ENCODE assay signal across 17 cellular contexts in genomic region chr1:231993968-231994455, GRCh38.
DNase-seq lines count a peak whose midpoint lies in the region; ATAC-seq, FAIRE-seq and TF ChIP-seq lines count a peak whose summit lies in the region.
"Had no signal": no experiment of that assay in that cellular context is flagged by ENCODE, and none has a peak within 500 bp of the region (broad histone marks: within the 10 kb centered on the region; RNA-seq: fewer than 3 reads in every experiment).

No MANE protein-coding gene starts in this region.

- no peak overlapping the region for H2BK12ac ChIP-seq in trophoblast cell (ENCODE audit: low read length)

- no peaks in the 10 kb centered on the region for H3K9me3 ChIP-seq in breast epithelium
- H3K9me3 ChIP-seq in mucosa of descending colon, result no peaks in the 10 kb centered on the region
- no peaks in the 10 kb centered on the region for H3K9me3 ChIP-seq in trophoblast cell (ENCODE audit: insufficient read depth, low read depth, low read length)
- H3K9me3 ChIP-seq in left ventricle myocardium inferior (replicated peaks), result no peaks in the 10 kb centered on the region
- H3K9me3 ChIP-seq: BLaER1 had no signal

- no peak overlapping the region for H2AFZ ChIP-seq in trophoblast cell (ENCODE audit: insufficient read depth, low read length, poor library complexity)

- no peak for TF ChIP-seq POLR2A in breast epithelium (IDR thresholded peaks at IDR 0.05)

- H3K36me3 Mint-ChIP-seq in MCF 10A (ENCODE audit: insufficient read depth, unreplicated experiment), result no peaks in the 10 kb centered on the region

- POLR2A ChIA-PET in MCF 10A (lab: Yijun Ruan, JAX), result interaction anchor here (1.0 to 1.1 kb wide), 6 partner anchors 27 to 635 kb away, joined by 3 to 5 read pairs (median 3); partner anchors contain the start of gene SIPA1L2

- no peaks in the 10 kb centered on the region for H3K4me1 ChIP-seq in breast epithelium
- no peaks in the 10 kb centered on the region for H3K4me1 ChIP-seq in foreskin keratinocyte
- no peaks in the 10 kb centered on the region for H3K4me1 ChIP-seq in mucosa of descending colon (ENCODE audit: low read depth)
- no peaks in the 10 kb centered on the region for H3K4me1 ChIP-seq in trophoblast cell (ENCODE audit: control insufficient read depth in 1 of 2, insufficient read depth in 2 of 2, low read length in 2 of 2)
- H3K4me1 ChIP-seq in left ventricle myocardium inferior, result peaks cover 10% of the 10 kb centered on the region
- H3K4me1 ChIP-seq: BLaER1 had no signal

- H3K4me3 ChIP-seq in breast epithelium (no peak overlapping the region), mucosa of descending colon (no peak overlapping the region), trophoblast cell (ENCODE audit: low read depth, low read length) (no peak overlapping the region), left ventricle myocardium inferior (no peak overlapping the region)
- H3K4me3 ChIP-seq: BLaER1, GM12878 had no signal

- no peak overlapping the region for H2BK5ac ChIP-seq in trophoblast cell (ENCODE audit: low read depth, low read length, poor library complexity)

- DNase-seq in MCF 10A (ENCODE audit: unreplicated experiment) (peak; percentile 39), breast epithelium (ENCODE audit: low spot score in 2 of 2) (no peak), foreskin keratinocyte (peak; percentile 11 to 35), mucosa of descending colon (no peak), urothelium cell line (ENCODE audit: low spot score) (peak; percentile 10), trophoblast cell (no peak), left ventricle myocardium inferior (no peak)
- DNase-seq: AML-193; CD8-positive, alpha-beta memory T cell had no signal

- BruUV-seq in MCF 10A (replicated peaks; lab: Mats Ljungman, UMichigan), result no TSS peak

- H3K4me1 Mint-ChIP-seq in MCF 10A (ENCODE audit: insufficient read depth, unreplicated experiment), result peaks cover 9% of the 10 kb centered on the region
- H3K4me1 Mint-ChIP-seq: CD8-positive, alpha-beta memory T cell had no signal

- H3K23ac ChIP-seq in trophoblast cell (ENCODE audit: low read length), result no peak overlapping the region

- WGBS in trophoblast cell (ENCODE audit: extremely low coverage, insufficient coverage, insufficient read length), result no CpG with 5 or more reads among the region's 2 CpGs

- intact Hi-C loops in MCF 10A (cut with micrococcal nuclease) (no loop called here), breast epithelium (cut with DNase I; ENCODE audit: low total_unique reads) (no loop called here), mucosa of descending colon (cut with DNase I, micrococcal nuclease) (no loop called here), left ventricle myocardium inferior (cut with micrococcal nuclease) (no loop called here)

- H3K18ac ChIP-seq in trophoblast cell (ENCODE audit: low read length), result no peak overlapping the region

- H3K79me1 ChIP-seq in trophoblast cell (ENCODE audit: low read length), result no peaks in the 10 kb centered on the region

- H3K27me3 ChIP-seq in breast epithelium, result no peaks in the 10 kb centered on the region
- no peaks in the 10 kb centered on the region for H3K27me3 ChIP-seq in foreskin keratinocyte
- no peaks in the 10 kb centered on the region for H3K27me3 ChIP-seq in trophoblast cell (ENCODE audit: insufficient read depth, low read length)
- H3K27me3 ChIP-seq in left ventricle myocardium inferior (ENCODE audit: low read depth), result no peaks in the 10 kb centered on the region
- H3K27me3 ChIP-seq: BLaER1 had no signal

- CTCF ChIA-PET in MCF 10A (lab: Yijun Ruan, JAX), result no interaction called here

- H3K4me3 Mint-ChIP-seq in MCF 10A (ENCODE audit: unreplicated experiment), result no peak overlapping the region
- H3K4me3 Mint-ChIP-seq: CD8-positive, alpha-beta memory T cell had no signal

- no peak overlapping the region for H2AK5ac ChIP-seq in trophoblast cell (ENCODE audit: low read length)

- H3K27ac Mint-ChIP-seq in MCF 10A (ENCODE audit: low read depth, unreplicated experiment), result peak overlapping the region; percentile 76

- no peak overlapping the region for H3K4me2 ChIP-seq in trophoblast cell (ENCODE audit: low read length)
- H3K4me2 ChIP-seq: BLaER1 had no signal

- H3K27me3 Mint-ChIP-seq in MCF 10A (ENCODE audit: insufficient read depth, unreplicated experiment), result no peaks in the 10 kb centered on the region

- H3K79me2 ChIP-seq in trophoblast cell (ENCODE audit: control insufficient read depth, insufficient read depth, low read length, poor library complexity), result no peaks in the 10 kb centered on the region

- H3K4ac ChIP-seq in trophoblast cell (ENCODE audit: low read depth, low read length), result no peak overlapping the region

- no peak overlapping the region for H3K14ac ChIP-seq in trophoblast cell (ENCODE audit: low read length)

- H3K9ac ChIP-seq in trophoblast cell (ENCODE audit: low read length), result no peak overlapping the region
- H3K9ac ChIP-seq: BLaER1 had no signal

- no peak overlapping the region for H4K91ac ChIP-seq in trophoblast cell (ENCODE audit: low read depth, low read length)

- H3K36me3 ChIP-seq in breast epithelium (no peaks in the 10 kb centered on the region), mucosa of descending colon (ENCODE audit: low read depth) (no peaks in the 10 kb centered on the region), trophoblast cell (ENCODE audit: control insufficient read depth in 1 of 2, insufficient read depth in 2 of 2, low read length in 2 of 2) (peaks cover 0 to 2% of the 10 kb centered on the region in 2 experiments), left ventricle myocardium inferior (no peaks in the 10 kb centered on the region)
- H3K36me3 ChIP-seq: BLaER1 had no signal

- H4K12ac ChIP-seq in trophoblast cell (ENCODE audit: low read depth, low read length), result no peak overlapping the region

- H3K27ac ChIP-seq in breast epithelium (no peak overlapping the region), foreskin keratinocyte (no peak overlapping the region), trophoblast cell (ENCODE audit: low read depth, low read length) (no peak overlapping the region), left ventricle myocardium inferior (replicated peaks) (no peak overlapping the region)
- H3K27ac ChIP-seq: 22Rv1, BLaER1, HL-60 had no signal

- H2BK120ac ChIP-seq in trophoblast cell (ENCODE audit: insufficient read depth, low read length, poor library complexity), result no peak overlapping the region

- no peak overlapping the region for H4K8ac ChIP-seq in trophoblast cell (ENCODE audit: low read depth, low read length)

- ATAC-seq in foreskin keratinocyte, result peak; percentile 57
- peak; percentile 20 for ATAC-seq in mucosa of descending colon
- ATAC-seq in HG03565 (IDR thresholded peaks at IDR 0.05; ENCODE audit: unreplicated experiment), result no peak
- ATAC-seq: GM12878, HCT116 had no signal

- no peak for TF ChIP-seq CTCF in MCF 10A (IDR thresholded peaks at IDR 0.05; ENCODE audit: unreplicated experiment)
- no peak for TF ChIP-seq CTCF in breast epithelium (IDR thresholded peaks at IDR 0.05)
- no peak for TF ChIP-seq CTCF in foreskin keratinocyte (conservative IDR thresholded peaks at IDR 0.05)
- TF ChIP-seq CTCF in mucosa of descending colon (IDR thresholded peaks at IDR 0.05), result no peak
- no peak for TF ChIP-seq CTCF in left ventricle myocardium inferior (IDR thresholded peaks at IDR 0.05; ENCODE audit: borderline replicate concordance)

- H3K9me3 Mint-ChIP-seq in MCF 10A (ENCODE audit: unreplicated experiment), result no peaks in the 10 kb centered on the region
- H3K9me3 Mint-ChIP-seq: CD8-positive, alpha-beta memory T cell had no signal

- FAIRE-seq in urothelium cell line (lab: Jason Lieb, UNC), result no peak
- FAIRE-seq: GM12878, GM18507, H54 had no signal

Comparison
In these comparisons a context has a peak if more than half of its experiments do, and no peak if none do; other contexts are left out.
1. DNase-seq: peak in MCF 10A (single experiment), foreskin keratinocyte (2 of 2) and urothelium cell line (single experiment); none in breast epithelium (0 of 2), mucosa of descending colon (0 of 3), trophoblast cell (0 of 2) and left ventricle myocardium inferior (single experiment).